Comparison of ENCODE assay signal across 23 cellular contexts in genomic region chr22:27996529-27996925, GRCh38.
DNase-seq lines count a peak whose midpoint lies in the region; ATAC-seq and TF ChIP-seq lines count a peak whose summit lies in the region.
"Had no signal": no experiment of that assay in that cellular context is flagged by ENCODE, and none has a peak within 500 bp of the region (broad histone marks: within the 10 kb centered on the region; RNA-seq: fewer than 3 reads in every experiment).

No MANE protein-coding gene starts in this region.

- POLR2A ChIA-PET in IMR-90 (lab: Charles Lee; ENCODE audit: unreplicated experiment): no interaction called here

- H3K4me3 ChIP-seq in IMR-90 (ENCODE audit: insufficient read depth, low read depth, low read length): no peak overlapping the region
- H3K4me3 ChIP-seq in RWPE2 (ENCODE audit: severe bottlenecking): no peak overlapping the region
- no peak overlapping the region for H3K4me3 ChIP-seq in lower lobe of right lung
- H3K4me3 ChIP-seq: GM23248, HAP-1 had no signal

- TF ChIP-seq CTCF in IMR-90 (conservative IDR thresholded peaks at IDR 0.05; ENCODE audit: low read depth, low read length): no peak
- TF ChIP-seq CTCF in RWPE2 (IDR thresholded peaks at IDR 0.05; ENCODE audit: poor library complexity, severe bottlenecking): no peak
- no peak for TF ChIP-seq CTCF in lower lobe of right lung (IDR thresholded peaks at IDR 0.05)

- H3K4me2 ChIP-seq in IMR-90 (ENCODE audit: low read depth, low read length): no peak overlapping the region
- H3K4me2 ChIP-seq: SK-N-SH had no signal

- peaks cover 3% of the 10 kb centered on the region; the same call in 1 of the 2 replicates for H3K9me1 ChIP-seq in IMR-90 (ENCODE audit: insufficient read depth, low read length)

- no peak overlapping the region for H2BK5ac ChIP-seq in IMR-90 (ENCODE audit: low read depth, low read length, poor library complexity, severe bottlenecking)

- peak overlapping the region; percentile 56 for H2AK9ac ChIP-seq in IMR-90 (replicated peaks; ENCODE audit: low read depth, low read length, poor library complexity)

- H3K23ac ChIP-seq in IMR-90 (ENCODE audit: low read depth, low read length): no peak overlapping the region

- intact Hi-C loops in IMR-90 (cut with micrococcal nuclease) (no loop called here), lower lobe of right lung (cut with DNase I) (no loop called here), sciatic nerve (cut with DNase I) (no loop called here)

- H3K56ac ChIP-seq in IMR-90 (ENCODE audit: extremely low read depth, insufficient read depth, low read length): no peak overlapping the region

- H4K20me1 ChIP-seq in IMR-90 (ENCODE audit: insufficient read depth, low read length): no peaks in the 10 kb centered on the region

- peaks cover 3% of the 10 kb centered on the region; the same call in 1 of the 2 replicates for H3K4me1 ChIP-seq in IMR-90 (ENCODE audit: control insufficient read depth, insufficient read depth, low read length)
- no peaks in the 10 kb centered on the region for H3K4me1 ChIP-seq in RWPE2 (ENCODE audit: insufficient read depth, poor library complexity, severe bottlenecking)
- H3K4me1 ChIP-seq in lower lobe of right lung: no peaks in the 10 kb centered on the region
- H3K4me1 ChIP-seq: HAP-1 had no signal

- no peak overlapping the region for H2BK120ac ChIP-seq in IMR-90 (ENCODE audit: low read depth, low read length)

- H4K91ac ChIP-seq in IMR-90 (ENCODE audit: insufficient read depth, low read depth, low read length): no peak overlapping the region

- peak overlapping the region in 1 of 2 experiments; percentile 29; a peak in 1 of 4 replicates for H4K8ac ChIP-seq in IMR-90 (ENCODE audit: low read depth in 2 of 2, low read length in 2 of 2)

- no peak overlapping the region for H2AFZ ChIP-seq in IMR-90 (replicated peaks; ENCODE audit: low read length, poor library complexity)
- H2AFZ ChIP-seq: GM23248 had no signal

- H3K27ac ChIP-seq in IMR-90 (ENCODE audit: insufficient read depth, low read length) (no peak overlapping the region), RWPE2 (ENCODE audit: poor library complexity, severe bottlenecking) (no peak overlapping the region), lower lobe of right lung (no peak overlapping the region)
- H3K27ac ChIP-seq: GM23248 had no signal

- H3K79me1 ChIP-seq in IMR-90 (ENCODE audit: low read depth in 1 of 2, low read length in 2 of 2): no peaks in the 10 kb centered on the region

- dilution Hi-C loops in IMR-90 (cut with HindIII; ENCODE audit: low sequenced_read_pairs, unreplicated experiment): no loop called here

- no TSS peak for BruUV-seq in IMR-90 (replicated peaks; lab: Mats Ljungman, UMichigan)

- no peak overlapping the region for H3K9ac ChIP-seq in IMR-90 (ENCODE audit: low read depth, low read length)
- H3K9ac ChIP-seq: GM23248, SK-N-SH had no signal

- H3K18ac ChIP-seq in IMR-90 (ENCODE audit: low read depth, low read length): no peak overlapping the region

- H3K36me3 ChIP-seq in IMR-90 (ENCODE audit: control insufficient read depth, insufficient read depth, low read length) (peaks cover 58% of the 10 kb centered on the region), RWPE2 (ENCODE audit: low read depth) (no peaks in the 10 kb centered on the region), lower lobe of right lung (peaks cover 84% of the 10 kb centered on the region)

- in situ Hi-C loops in IMR-90 (cut with MboI; ENCODE audit: low sequenced_read_pairs): no loop called here

- no peak for TF ChIP-seq POLR2A in IMR-90 (IDR thresholded peaks at IDR 0.05; ENCODE audit: low read depth, low read length)

- no peak overlapping the region for H2AK5ac ChIP-seq in IMR-90 (ENCODE audit: low read depth, low read length)

- TF ChIP-seq RAD21 in IMR-90 (IDR thresholded peaks at IDR 0.05; ENCODE audit: low read length): no peak

- no peak overlapping the region for H4K5ac ChIP-seq in IMR-90 (ENCODE audit: low read depth, low read length)

- no peak overlapping the region for H2BK15ac ChIP-seq in IMR-90 (ENCODE audit: low read depth, low read length)

- CTCF ChIA-PET in IMR-90 (lab: Yijun Ruan, JAX): interaction anchor here (0.7 kb wide), 1 partner anchor 16 kb away, joined by 3 read pairs; no protein-coding TSS in a partner anchor

- H3K27me3 ChIP-seq in IMR-90 (ENCODE audit: control insufficient read depth, insufficient read depth, low read length) (no peaks in the 10 kb centered on the region), RWPE2 (ENCODE audit: insufficient read depth, poor library complexity, severe bottlenecking) (no peaks in the 10 kb centered on the region), lower lobe of right lung (ENCODE audit: low read depth) (no peaks in the 10 kb centered on the region)
- H3K27me3 ChIP-seq: BE2C had no signal

- H3K14ac ChIP-seq in IMR-90 (replicated peaks; ENCODE audit: low read depth, low read length): no peak overlapping the region

- no peak overlapping the region for H2BK20ac ChIP-seq in IMR-90 (ENCODE audit: low read depth, low read length)

- H3K9me3 ChIP-seq in IMR-90 (ENCODE audit: control insufficient read depth, insufficient read depth, low read length) (no peaks in the 10 kb centered on the region), RWPE2 (ENCODE audit: severe bottlenecking) (no peaks in the 10 kb centered on the region), lower lobe of right lung (no peaks in the 10 kb centered on the region)
- H3K9me3 ChIP-seq: BE2C, HAP-1, SK-N-SH had no signal

- no peak for DNase-seq in IMR-90
- peak; percentile 9 for DNase-seq in RWPE2 (ENCODE audit: low spot score)
- peak; percentile 8 for DNase-seq in lower lobe of right lung
- DNase-seq in sciatic nerve (ENCODE audit: low spot score): peak; percentile 39
- DNase-seq in NCI-H1092 (lab: John Stamatoyannopoulos, UW): no peak
- DNase-seq: DMS53, GDM1, GM23248, KBM-7, MM.1S, NCI-H1048, NCI-H1436, NCI-H187 treated with DMSO at 0.1 percent for 48 hours, NCI-H2107, NCI-H446 treated with DMSO at 0.1 percent for 48 hours, NCI-H69, SIG-M5, SK-N-SH had no signal

- WGBS in IMR-90 (ENCODE audit: extremely low coverage in 2 of 2, insufficient read length in 1 of 2), 2 experiments: no CpG with 5 or more reads among the region's 6 CpGs

- no peak overlapping the region for H3K4ac ChIP-seq in IMR-90 (ENCODE audit: low read depth, low read length)

- ATAC-seq in IMR-90 (ENCODE audit: low read depth): no peak
- no peak for ATAC-seq in RWPE2 (ENCODE audit: low read depth)
- ATAC-seq in lower lobe of right lung: no peak
- no peak for ATAC-seq in sciatic nerve
- no peak for ATAC-seq in GM21515 (IDR thresholded peaks at IDR 0.05; ENCODE audit: unreplicated experiment)
- no peak for ATAC-seq in HG03108 (IDR thresholded peaks at IDR 0.05; ENCODE audit: unreplicated experiment)
- ATAC-seq in GM19452 (IDR thresholded peaks at IDR 0.05; ENCODE audit: unreplicated experiment): no peak

TF ChIP-seq in IMR-90, 13 proteins besides CTCF, POLR2A, EP300 and RAD21:
- no peak for TF ChIP-seq NFE2L2 (IDR thresholded peaks at IDR 0.05; ENCODE audit: low read depth, low read length)
- no peak for TF ChIP-seq BHLHE40 (IDR thresholded peaks at IDR 0.05; ENCODE audit: low read depth, low read length)
- TF ChIP-seq MAZ (IDR thresholded peaks at IDR 0.05; ENCODE audit: borderline replicate concordance, low read depth, low read length): no peak
- no peak for TF ChIP-seq RCOR1 (IDR thresholded peaks at IDR 0.05; ENCODE audit: insufficient replicate concordance, low read length)
- TF ChIP-seq FOS (IDR thresholded peaks at IDR 0.05; ENCODE audit: low read depth, low read length): no peak
- no peak for TF ChIP-seq CEBPB (IDR thresholded peaks at IDR 0.05; ENCODE audit: low read depth, low read length)
- TF ChIP-seq USF2 (IDR thresholded peaks at IDR 0.05; ENCODE audit: low read depth, low read length): no peak
- TF ChIP-seq ELK1 (IDR thresholded peaks at IDR 0.05; ENCODE audit: borderline replicate concordance, low read depth, low read length): no peak
- TF ChIP-seq RFX5 (IDR thresholded peaks at IDR 0.05; ENCODE audit: low read depth, low read length): no peak
- no peak for TF ChIP-seq MAFK (IDR thresholded peaks at IDR 0.05; ENCODE audit: low read depth, low read length)
- TF ChIP-seq SMC3 (IDR thresholded peaks at IDR 0.05; ENCODE audit: low read depth, low read length): no peak
- TF ChIP-seq CHD1 (IDR thresholded peaks at IDR 0.05; ENCODE audit: low read depth, low read length): no peak
- TF ChIP-seq MXI1 (IDR thresholded peaks at IDR 0.05; ENCODE audit: borderline replicate concordance, low read depth, low read length): no peak

Comparison
In these comparisons a context has a peak if more than half of its experiments do, and no peak if none do; other contexts are left out.
1. DNase-seq: peak in RWPE2 (single experiment), lower lobe of right lung (single experiment) and sciatic nerve (single experiment); none in IMR-90 (single experiment) and NCI-H1092 (single experiment).